ENCODE assay signal across 1 cellular context in genomic region chr11:119730347-119730613, GRCh38.
TF ChIP-seq lines count a peak whose summit lies in the region.

No MANE protein-coding gene starts in this region.

TF ChIP-seq in GM23338, 12 proteins besides CTCF, POLR2A, EP300 and RAD21 (continued from another document):
- TF ChIP-seq REST (IDR thresholded peaks at IDR 0.05; ENCODE audit: unreplicated experiment), result no peak
- TF ChIP-seq, protein P1, sequence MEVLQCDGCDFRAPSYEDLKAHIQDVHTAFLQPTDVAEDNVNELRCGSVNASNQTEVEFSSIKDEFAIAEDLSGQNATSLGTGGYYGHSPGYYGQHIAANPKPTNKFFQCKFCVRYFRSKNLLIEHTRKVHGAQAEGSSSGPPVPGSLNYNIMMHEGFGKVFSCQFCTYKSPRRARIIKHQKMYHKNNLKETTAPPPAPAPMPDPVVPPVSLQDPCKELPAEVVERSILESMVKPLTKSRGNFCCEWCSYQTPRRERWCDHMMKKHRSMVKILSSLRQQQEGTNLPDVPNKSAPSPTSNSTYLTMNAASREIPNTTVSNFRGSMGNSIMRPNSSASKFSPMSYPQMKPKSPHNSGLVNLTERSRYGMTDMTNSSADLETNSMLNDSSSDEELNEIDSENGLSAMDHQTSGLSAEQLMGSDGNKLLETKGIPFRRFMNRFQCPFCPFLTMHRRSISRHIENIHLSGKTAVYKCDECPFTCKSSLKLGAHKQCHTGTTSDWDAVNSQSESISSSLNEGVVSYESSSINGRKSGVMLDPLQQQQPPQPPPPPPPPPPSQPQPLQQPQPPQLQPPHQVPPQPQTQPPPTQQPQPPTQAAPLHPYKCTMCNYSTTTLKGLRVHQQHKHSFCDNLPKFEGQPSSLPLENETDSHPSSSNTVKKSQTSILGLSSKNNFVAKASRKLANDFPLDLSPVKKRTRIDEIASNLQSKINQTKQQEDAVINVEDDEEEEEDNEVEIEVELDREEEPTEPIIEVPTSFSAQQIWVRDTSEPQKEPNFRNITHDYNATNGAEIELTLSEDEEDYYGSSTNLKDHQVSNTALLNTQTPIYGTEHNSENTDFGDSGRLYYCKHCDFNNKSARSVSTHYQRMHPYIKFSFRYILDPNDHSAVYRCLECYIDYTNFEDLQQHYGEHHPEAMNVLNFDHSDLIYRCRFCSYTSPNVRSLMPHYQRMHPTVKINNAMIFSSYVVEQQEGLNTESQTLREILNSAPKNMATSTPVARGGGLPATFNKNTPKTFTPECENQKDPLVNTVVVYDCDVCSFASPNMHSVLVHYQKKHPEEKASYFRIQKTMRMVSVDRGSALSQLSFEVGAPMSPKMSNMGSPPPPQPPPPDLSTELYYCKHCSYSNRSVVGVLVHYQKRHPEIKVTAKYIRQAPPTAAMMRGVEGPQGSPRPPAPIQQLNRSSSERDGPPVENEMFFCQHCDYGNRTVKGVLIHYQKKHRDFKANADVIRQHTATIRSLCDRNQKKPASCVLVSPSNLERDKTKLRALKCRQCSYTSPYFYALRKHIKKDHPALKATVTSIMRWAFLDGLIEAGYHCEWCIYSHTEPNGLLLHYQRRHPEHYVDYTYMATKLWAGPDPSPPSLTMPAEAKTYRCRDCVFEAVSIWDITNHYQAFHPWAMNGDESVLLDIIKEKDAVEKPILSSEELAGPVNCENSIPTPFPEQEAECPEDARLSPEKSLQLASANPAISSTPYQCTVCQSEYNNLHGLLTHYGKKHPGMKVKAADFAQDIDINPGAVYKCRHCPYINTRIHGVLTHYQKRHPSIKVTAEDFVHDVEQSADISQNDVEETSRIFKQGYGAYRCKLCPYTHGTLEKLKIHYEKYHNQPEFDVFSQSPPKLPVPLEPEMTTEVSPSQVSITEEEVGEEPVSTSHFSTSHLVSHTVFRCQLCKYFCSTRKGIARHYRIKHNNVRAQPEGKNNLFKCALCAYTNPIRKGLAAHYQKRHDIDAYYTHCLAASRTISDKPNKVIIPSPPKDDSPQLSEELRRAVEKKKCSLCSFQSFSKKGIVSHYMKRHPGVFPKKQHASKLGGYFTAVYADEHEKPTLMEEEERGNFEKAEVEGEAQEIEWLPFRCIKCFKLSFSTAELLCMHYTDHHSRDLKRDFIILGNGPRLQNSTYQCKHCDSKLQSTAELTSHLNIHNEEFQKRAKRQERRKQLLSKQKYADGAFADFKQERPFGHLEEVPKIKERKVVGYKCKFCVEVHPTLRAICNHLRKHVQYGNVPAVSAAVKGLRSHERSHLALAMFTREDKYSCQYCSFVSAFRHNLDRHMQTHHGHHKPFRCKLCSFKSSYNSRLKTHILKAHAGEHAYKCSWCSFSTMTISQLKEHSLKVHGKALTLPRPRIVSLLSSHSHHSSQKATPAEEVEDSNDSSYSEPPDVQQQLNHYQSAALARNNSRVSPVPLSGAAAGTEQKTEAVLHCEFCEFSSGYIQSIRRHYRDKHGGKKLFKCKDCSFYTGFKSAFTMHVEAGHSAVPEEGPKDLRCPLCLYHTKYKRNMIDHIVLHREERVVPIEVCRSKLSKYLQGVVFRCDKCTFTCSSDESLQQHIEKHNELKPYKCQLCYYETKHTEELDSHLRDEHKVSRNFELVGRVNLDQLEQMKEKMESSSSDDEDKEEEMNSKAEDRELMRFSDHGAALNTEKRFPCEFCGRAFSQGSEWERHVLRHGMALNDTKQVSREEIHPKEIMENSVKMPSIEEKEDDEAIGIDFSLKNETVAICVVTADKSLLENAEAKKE (CRISPR knock-in tag; IDR thresholded peaks at IDR 0.05), result no peak
